In genomic region chr18:97252-97914, GRCh38 we compare ENCODE assay signal across 11 cellular contexts. TPM values are rescaled to one million over a fixed set of nuclear protein-coding genes. Genes with fewer than 3 reads are reported as not detected.
DNase-seq lines count a peak whose midpoint lies in the region; ATAC-seq and TF ChIP-seq lines count a peak whose summit lies in the region.
"Not testable (repeated sequence)": the region's sequence is repeated elsewhere in the genome, so short reads cannot be mapped to it uniquely, and the experiment has no call there.
"Had no signal": no experiment of that assay in that cellular context is flagged by ENCODE, and none has a peak within 500 bp of the region (broad histone marks: within the 10 kb centered on the region; RNA-seq: fewer than 3 reads in every experiment).

No MANE protein-coding gene starts in this region.

- H3K4me3 Mint-ChIP-seq in HFFc6, result not testable (repeated sequence)

- not testable (repeated sequence) for H3K4me2 ChIP-seq in MM.1S (ENCODE audit: low read depth, low read length)

- H3K9me3 Mint-ChIP-seq in HFFc6, result peaks cover 11% of the 10 kb centered on the region; the same call in 1 of the 2 replicates

- H3F3A ChIP-seq in MM.1S (ENCODE audit: insufficient read depth, low read length), result not testable (repeated sequence)

- not testable (repeated sequence) for H3K4me3 ChIP-seq in GM12875 (ENCODE audit: low read depth, low read length); MM.1S (ENCODE audit: low read length); heart right ventricle

- ATAC-seq in GM19397 (IDR thresholded peaks at IDR 0.05; ENCODE audit: unreplicated experiment) (peak; percentile 73), HG03135 (IDR thresholded peaks at IDR 0.05; ENCODE audit: unreplicated experiment) (peak; percentile 93)
- not testable (repeated sequence) for ATAC-seq in heart right ventricle
- peak; percentile 47 for ATAC-seq in stimulated activated naive CD8-positive, alpha-beta T cell treated with anti-CD3 and anti-CD28 coated beads, Interleukin-15, Interleukin-2, amounts not matched to agents 100 U/mL and 50 U/mL, for 24 hours

- DNase-seq in HFFc6, MM.1S, heart right ventricle: not testable (repeated sequence)
- DNase-seq in activated T-cell treated with anti-CD3 and anti-CD28 coated beads, Interleukin-2, amount 50 U/mL, for 48 hours, result peak; percentile 78 to 83
- DNase-seq in stimulated activated naive CD8-positive, alpha-beta T cell treated with anti-CD3 and anti-CD28 coated beads, Interleukin-15, Interleukin-2, amounts not matched to agents 100 U/mL and 50 U/mL, for 24 hours, result peak; percentile 44

- H3K9me2 ChIP-seq in MM.1S (replicated peaks; ENCODE audit: insufficient read depth, low read length), result not testable (repeated sequence)

- not testable (repeated sequence) for H3K27ac ChIP-seq in MM.1S (ENCODE audit: low read length); heart right ventricle

- H4K20me1 ChIP-seq in MM.1S (ENCODE audit: insufficient read depth, low read length), result not testable (repeated sequence)

- not testable (repeated sequence) for H3K36me3 ChIP-seq in MM.1S (replicated peaks; ENCODE audit: insufficient read depth, low read length); heart right ventricle

- H3K27me3 ChIP-seq in MM.1S (replicated peaks; ENCODE audit: insufficient read depth, low read length); heart right ventricle: not testable (repeated sequence)

- 83 to 84% methylated on average over 18 to 20 of the region's 31 CpGs for WGBS in heart right ventricle, 2 donors

- H3K9ac ChIP-seq in MM.1S (ENCODE audit: low read length), result not testable (repeated sequence)

- peak; percentile 65 for TF ChIP-seq CTCF in GM12875 (IDR thresholded peaks at IDR 0.05; ENCODE audit: borderline replicate concordance, insufficient read depth, low read depth, low read length)
- TF ChIP-seq CTCF in HFFc6 (IDR thresholded peaks at IDR 0.05), result peak; percentile 63
- peak; percentile 37 for TF ChIP-seq CTCF in MM.1S (IDR thresholded peaks at IDR 0.05; ENCODE audit: low read length)
- TF ChIP-seq CTCF in heart right ventricle (IDR thresholded peaks at IDR 0.05), result peak in 7 of 9 donors; percentile 6 to 38 (median 27)

- H3K27me3 Mint-ChIP-seq in HFFc6 (ENCODE audit: insufficient read depth), result not testable (repeated sequence)

- not testable (repeated sequence) for H3K4me1 ChIP-seq in MM.1S (ENCODE audit: low read length); heart right ventricle

- not testable (repeated sequence) for H3K9me3 ChIP-seq in MM.1S (replicated peaks; ENCODE audit: insufficient read depth, low read length); heart right ventricle

- H3K27ac Mint-ChIP-seq in HFFc6, result not testable (repeated sequence)

- H3K4me1 Mint-ChIP-seq in HFFc6 (ENCODE audit: low read depth), result not testable (repeated sequence)

- not testable (repeated sequence) for H3K36me3 Mint-ChIP-seq in HFFc6 (ENCODE audit: low read depth)

- not testable (repeated sequence) for H3K79me2 ChIP-seq in MM.1S (ENCODE audit: low read length)

- intact Hi-C loops in heart right ventricle (cut with DNase I), result not testable (repeated sequence)

- H2AFZ ChIP-seq in MM.1S (ENCODE audit: low read length), result not testable (repeated sequence)

RNA-seq across cellular contexts. Expression of gene TUBB8B, which starts 48.0 kb away (rescaled TPM):
- not detected for total RNA-seq in HFFc6 (2021; fragmentation: NEBNext Ultra II Directional; extraction: Animal tissue kit (Norgen Biotek cat#: 25700))
- total RNA-seq in heart right ventricle, result not detected
- polyA plus RNA-seq in heart right ventricle, result under 1 TPM in 1 of 2 donors, not detected in 1; 0.03 TPM
- total RNA-seq: body of pancreas; M059J; T-helper 1 cell treated with Interleukin-12 subunit alpha and Interleukin-12 subunit beta and Interleukin-4 antibody, amounts not matched to agents 30 ng/mL and 1 ng/mL, for 36 hours had no signal
